1 cellular context compared by ENCODE assay signal in genomic region chr18:158128-159036, GRCh38.
TF ChIP-seq lines count a peak whose summit lies in the region.

TSS of gene USP14 (plus strand) at chr18:158557. CDS start at chr18:158699, 142 bp downstream.

TF ChIP-seq in HepG2, 621 proteins besides CTCF, POLR2A, EP300 and RAD21 (continued from another document and continues in another):
- TF ChIP-seq THAP7 (CRISPR knock-in tag; IDR thresholded peaks at IDR 0.05), result peak; percentile 88; the same call in 1 of the 2 replicates
- TF ChIP-seq DR1 (CRISPR knock-in tag; IDR thresholded peaks at IDR 0.05), result no peak
- peak; percentile 62 for TF ChIP-seq KLF11 (CRISPR knock-in tag; IDR thresholded peaks at IDR 0.05)
- TF ChIP-seq NR1H2 (CRISPR knock-in tag; IDR thresholded peaks at IDR 0.05; ENCODE audit: borderline replicate concordance, low read depth), result peak; percentile 91; the same call in 1 of the 2 replicates
- 0 out of 2 replicates have a peak, but pooled peaks have one; percentile 34 for TF ChIP-seq ZNF740 (CRISPR knock-in tag; IDR thresholded peaks at IDR 0.05)
- TF ChIP-seq ZMYM2 (CRISPR knock-in tag; IDR thresholded peaks at IDR 0.05), result peak; percentile 84
- TF ChIP-seq TEAD2 (CRISPR knock-in tag; IDR thresholded peaks at IDR 0.05), result peak; percentile 91
- TF ChIP-seq TSC22D2 (CRISPR knock-in tag; IDR thresholded peaks at IDR 0.05; ENCODE audit: borderline replicate concordance), result peak; percentile 96
- TF ChIP-seq ZNF501 (CRISPR knock-in tag; IDR thresholded peaks at IDR 0.05), result peak; percentile 39; the same call in 1 of the 2 replicates
- TF ChIP-seq ZNF775 (CRISPR knock-in tag; IDR thresholded peaks at IDR 0.05; ENCODE audit: borderline replicate concordance), result no peak
- TF ChIP-seq ZNF652 (CRISPR knock-in tag; IDR thresholded peaks at IDR 0.05; ENCODE audit: borderline replicate concordance, low read depth), result peak; percentile 92
- TF ChIP-seq FOXM1 (CRISPR knock-in tag; IDR thresholded peaks at IDR 0.05), result peak; percentile 78
- peak; percentile 98 for TF ChIP-seq ARNT2 (CRISPR knock-in tag; IDR thresholded peaks at IDR 0.05; ENCODE audit: low read depth)
- peak; percentile 86; the same call in 1 of the 2 replicates for TF ChIP-seq ARHGAP35 (CRISPR knock-in tag; IDR thresholded peaks at IDR 0.05; ENCODE audit: borderline replicate concordance)
- TF ChIP-seq TEF (CRISPR knock-in tag; IDR thresholded peaks at IDR 0.05), result peak; percentile 74; the same call in 1 of the 2 replicates
- no peak for TF ChIP-seq IKZF1 (IDR thresholded peaks at IDR 0.05)
- peak; percentile 85 for TF ChIP-seq ZNF18 (CRISPR knock-in tag; IDR thresholded peaks at IDR 0.05; ENCODE audit: insufficient replicate concordance)
- TF ChIP-seq MYNN (CRISPR knock-in tag; IDR thresholded peaks at IDR 0.05; ENCODE audit: low read depth), result peak; percentile 81; the same call in 1 of the 2 replicates
- TF ChIP-seq NFKBIZ (CRISPR knock-in tag; IDR thresholded peaks at IDR 0.05), result no peak; the same call in 1 of the 2 replicates
- TF ChIP-seq ZSCAN21 (CRISPR knock-in tag; IDR thresholded peaks at IDR 0.05; ENCODE audit: borderline replicate concordance), result peak; percentile 95
- TF ChIP-seq MLX (CRISPR knock-in tag; IDR thresholded peaks at IDR 0.05), result peak; percentile 71; the same call in 1 of the 2 replicates
- TF ChIP-seq TCF7L2 (IDR thresholded peaks at IDR 0.05; ENCODE audit: low read depth, low read length), result no peak
- peak; percentile 81; the same call in 1 of the 3 replicates for TF ChIP-seq MXI1 (IDR thresholded peaks at IDR 0.05; ENCODE audit: borderline replicate concordance, low read depth, low read length)
- peak; percentile 88 for TF ChIP-seq IRX3 (CRISPR knock-in tag; IDR thresholded peaks at IDR 0.05; ENCODE audit: borderline replicate concordance, low read depth)
- TF ChIP-seq ZNF841 (CRISPR knock-in tag; IDR thresholded peaks at IDR 0.05; ENCODE audit: borderline replicate concordance), result peak; percentile 69; the same call in 1 of the 2 replicates
- TF ChIP-seq ZFAT (CRISPR knock-in tag; conservative IDR thresholded peaks at IDR 0.05), result no peak
- TF ChIP-seq ZNF777 (CRISPR knock-in tag; IDR thresholded peaks at IDR 0.05), result peak; percentile 56; the same call in 1 of the 2 replicates
- TF ChIP-seq ZNF460 (CRISPR knock-in tag; IDR thresholded peaks at IDR 0.05; ENCODE audit: borderline replicate concordance), result no peak
- 0 out of 2 replicates have a peak, but pooled peaks have one; percentile 18 for TF ChIP-seq ZNF136 (CRISPR knock-in tag; IDR thresholded peaks at IDR 0.05; ENCODE audit: low read depth)
- peak; percentile 98 for TF ChIP-seq BATF2 (CRISPR knock-in tag; IDR thresholded peaks at IDR 0.05)
- TF ChIP-seq ZNF20 (CRISPR knock-in tag; IDR thresholded peaks at IDR 0.05), result peak; percentile 88; the same call in 1 of the 2 replicates
- peak; percentile 93 for TF ChIP-seq PHF8 (CRISPR knock-in tag; IDR thresholded peaks at IDR 0.05)
- no peak for TF ChIP-seq ZBTB8A (CRISPR knock-in tag; IDR thresholded peaks at IDR 0.05; ENCODE audit: borderline replicate concordance, low read depth)
- TF ChIP-seq ZNF362 (CRISPR knock-in tag; IDR thresholded peaks at IDR 0.05; ENCODE audit: borderline replicate concordance), result no peak
- TF ChIP-seq ZNF256 (CRISPR knock-in tag; conservative IDR thresholded peaks at IDR 0.05), result peak; percentile 98
- peak; percentile 37; the same call in 1 of the 2 replicates for TF ChIP-seq KAT7 (CRISPR knock-in tag; IDR thresholded peaks at IDR 0.05; ENCODE audit: borderline replicate concordance)
- peak; percentile 92 for TF ChIP-seq ZNF530 (CRISPR knock-in tag; IDR thresholded peaks at IDR 0.05; ENCODE audit: low read depth)
- no peak for TF ChIP-seq NR2F1 (CRISPR knock-in tag; IDR thresholded peaks at IDR 0.05)
- TF ChIP-seq ZNF891 (CRISPR knock-in tag; IDR thresholded peaks at IDR 0.05), result peak; percentile 88; the same call in 1 of the 2 replicates
- TF ChIP-seq ZNF446 (CRISPR knock-in tag; IDR thresholded peaks at IDR 0.05), result peak; percentile 94; the same call in 1 of the 2 replicates
- TF ChIP-seq ZNF276 (CRISPR knock-in tag; IDR thresholded peaks at IDR 0.05; ENCODE audit: low read depth), result peak; percentile 87; the same call in 1 of the 2 replicates
- peak; percentile 97 for TF ChIP-seq ZNF616 (CRISPR knock-in tag; IDR thresholded peaks at IDR 0.05; ENCODE audit: low read depth)
- TF ChIP-seq FOSL1 (CRISPR knock-in tag; IDR thresholded peaks at IDR 0.05; ENCODE audit: borderline replicate concordance), result no peak
- peak; percentile 79 for TF ChIP-seq ZSCAN25 (CRISPR knock-in tag; IDR thresholded peaks at IDR 0.05)
- TF ChIP-seq REL (CRISPR knock-in tag; conservative IDR thresholded peaks at IDR 0.05), result peak; percentile 94
- no peak for TF ChIP-seq ZNF44 (CRISPR knock-in tag; IDR thresholded peaks at IDR 0.05)
- no peak for TF ChIP-seq ZNF432 (CRISPR knock-in tag; IDR thresholded peaks at IDR 0.05; ENCODE audit: borderline replicate concordance)
- peak; percentile 49; the same call in 1 of the 2 replicates for TF ChIP-seq MIER3 (CRISPR knock-in tag; IDR thresholded peaks at IDR 0.05; ENCODE audit: borderline replicate concordance)
- peak; percentile 97; the same call in 1 of the 2 replicates for TF ChIP-seq ETS1 (CRISPR knock-in tag; IDR thresholded peaks at IDR 0.05)
- no peak for TF ChIP-seq PRDM10 (CRISPR knock-in tag; IDR thresholded peaks at IDR 0.05; ENCODE audit: low read depth)
- TF ChIP-seq RFXANK (CRISPR knock-in tag; IDR thresholded peaks at IDR 0.05), result no peak
- TF ChIP-seq ZNF747 (CRISPR knock-in tag; IDR thresholded peaks at IDR 0.05; ENCODE audit: borderline replicate concordance), result peak; percentile 97
- TF ChIP-seq ZNF3 (CRISPR knock-in tag; IDR thresholded peaks at IDR 0.05), result peak; percentile 65
- TF ChIP-seq GLMP (CRISPR knock-in tag; IDR thresholded peaks at IDR 0.05; ENCODE audit: borderline replicate concordance), result no peak
- peak; percentile 54; the same call in 1 of the 2 replicates for TF ChIP-seq ZNF614 (CRISPR knock-in tag; IDR thresholded peaks at IDR 0.05; ENCODE audit: borderline replicate concordance)
